ENCODE assay signal across 25 cellular contexts in genomic region chr4:99379571-99379970, GRCh38. TPM values are rescaled to one million over a fixed set of nuclear protein-coding genes. Genes with fewer than 3 reads are reported as not detected.
DNase-seq lines count a peak whose midpoint lies in the region; ATAC-seq, FAIRE-seq and TF ChIP-seq lines count a peak whose summit lies in the region.
"Had no signal": no experiment of that assay in that cellular context is flagged by ENCODE, and none has a peak within 500 bp of the region (broad histone marks: within the 10 kb centered on the region; RNA-seq: fewer than 3 reads in every experiment).

No MANE protein-coding gene starts in this region.

- H3K9me1 ChIP-seq in keratinocyte (ENCODE audit: control insufficient read depth, extremely low read depth, insufficient read depth, low read length) = no peaks in the 10 kb centered on the region

- POLR2A ChIA-PET in A673 (lab: Charles Lee; ENCODE audit: low non-redundant PET) = no interaction called here

- H3K27ac ChIP-seq in A673 (ENCODE audit: low read depth, low read length, poor library complexity, severe bottlenecking) = no peak overlapping the region
- no peak overlapping the region for H3K27ac ChIP-seq in keratinocyte (ENCODE audit: control insufficient read depth, insufficient read depth, low read length)
- H3K27ac ChIP-seq: HL-60 had no signal

- H3K27me3 ChIP-seq in A673 (replicated peaks; ENCODE audit: insufficient read depth, low read depth, low read length, poor library complexity) (no peaks in the 10 kb centered on the region), keratinocyte (ENCODE audit: control insufficient read depth, extremely low read depth, insufficient read depth, low read length) (no peaks in the 10 kb centered on the region), HAP-1 (ENCODE audit: low read depth) (no peaks in the 10 kb centered on the region)
- H3K27me3 ChIP-seq: BE2C had no signal

- in situ Hi-C loops in HAP-1 (cut with MboI; ENCODE audit: low sequenced_read_pairs) = no loop called here

- TF ChIP-seq CTCF in A673 (conservative IDR thresholded peaks at IDR 0.05; ENCODE audit: low read depth, low read length) (no peak), cardiac fibroblast (IDR thresholded peaks at IDR 0.05; ENCODE audit: low read depth, low read length) (no peak), keratinocyte (optimal IDR thresholded peaks at IDR 0.05 in 1 of 3, IDR thresholded peaks at IDR 0.05 in 1 of 3, conservative IDR thresholded peaks at IDR 0.05 in 1 of 3; ENCODE audit: extremely low read depth in 1 of 3, insufficient read depth in 2 of 3, low read length in 3 of 3) (no peak)

- DNase-seq in A673 (ENCODE audit: low spot score) (peak; percentile 1), EH (ENCODE audit: low read depth) (peak; percentile 19), cardiac fibroblast (ENCODE audit: low read depth in 2 of 2) (peak; percentile 52 to 54), keratinocyte (ENCODE audit: low read depth, low spot score) (no peak), DMS153 treated with DMSO at 0.1 percent for 48 hours (lab: John Stamatoyannopoulos, UW; ENCODE audit: unreplicated experiment) (no peak), NCI-H748 treated with DMSO at 0.1 percent for 48 hours (lab: John Stamatoyannopoulos, UW) (no peak), HAP-1 (ENCODE audit: low spot score in 2 of 2) (no peak)
- DNase-seq: BE2C; Caco-2; CD4-positive, alpha-beta T cell; NCI-H1694 treated with DMSO at 0.1 percent for 48 hours; NCI-H446; NCI-H526; OCI-M1 had no signal

- intact Hi-C loops in A673 (cut with micrococcal nuclease; ENCODE audit: unreplicated experiment) = no loop called here

- H4K20me1 ChIP-seq in keratinocyte (ENCODE audit: control insufficient read depth, extremely low read depth, insufficient read depth, low read length) = no peaks in the 10 kb centered on the region

- H3K4me1 ChIP-seq in A673 (ENCODE audit: insufficient read depth, low read length, poor library complexity, severe bottlenecking) (no peaks in the 10 kb centered on the region), keratinocyte (ENCODE audit: control insufficient read depth, extremely low read depth, insufficient read depth, low read length) (no peaks in the 10 kb centered on the region), HAP-1 (no peaks in the 10 kb centered on the region)
- H3K4me1 ChIP-seq: BE2C had no signal

- dilution Hi-C loops in keratinocyte (cut with MboI; ENCODE audit: extremely low pct_ligation_motif_present, low sequenced_read_pairs) = no loop called here

- ATAC-seq in HG03439 (IDR thresholded peaks at IDR 0.05; ENCODE audit: unreplicated experiment) = no peak
- ATAC-seq: Right ventricle myocardium inferior had no signal

- BruUV-seq in A673 (replicated peaks; lab: Mats Ljungman, UMichigan) = no TSS peak

- FAIRE-seq in keratinocyte (lab: Jason Lieb, UNC) = no peak
- FAIRE-seq: G401.6, GM18507, H1 had no signal

- CTCF ChIA-PET in A673 (lab: Charles Lee) = no interaction called here

- no peak overlapping the region for H3K4me2 ChIP-seq in keratinocyte (ENCODE audit: control insufficient read depth, extremely low read depth, insufficient read depth, low read depth, low read length)

- H3K4me3 ChIP-seq in A673 (ENCODE audit: low read depth, low read length, poor library complexity, severe bottlenecking) = no peak overlapping the region
- H3K4me3 ChIP-seq in cardiac fibroblast (replicated peaks in 1 of 2; ENCODE audit: low read depth in 2 of 2, low read length in 2 of 2) = no peak overlapping the region
- no peak overlapping the region for H3K4me3 ChIP-seq in keratinocyte (ENCODE audit: control insufficient read depth in 2 of 3, extremely low read depth in 1 of 3, insufficient read depth in 2 of 3, low read depth in 1 of 3, low read length in 3 of 3)
- no peak overlapping the region for H3K4me3 ChIP-seq in HAP-1

- no peaks in the 10 kb centered on the region for H3K79me2 ChIP-seq in keratinocyte (ENCODE audit: control insufficient read depth, insufficient read depth, low read length)

- H3K36me3 ChIP-seq in A673 (ENCODE audit: insufficient read depth, low read length, poor library complexity, severe bottlenecking) = no peaks in the 10 kb centered on the region
- no peaks in the 10 kb centered on the region for H3K36me3 ChIP-seq in keratinocyte (ENCODE audit: control insufficient read depth in 2 of 2, extremely low read depth in 1 of 2, insufficient read depth in 2 of 2, low read length in 2 of 2)
- no peaks in the 10 kb centered on the region for H3K36me3 ChIP-seq in HAP-1 (replicated peaks)
- H3K36me3 ChIP-seq: BE2C had no signal

- no peak overlapping the region for H3K9ac ChIP-seq in keratinocyte (ENCODE audit: control insufficient read depth, extremely low read depth, insufficient read depth, low read length)

- H3K9me3 ChIP-seq in A673 (ENCODE audit: low read depth, low read length, poor library complexity, severe bottlenecking) = no peaks in the 10 kb centered on the region
- no peaks in the 10 kb centered on the region for H3K9me3 ChIP-seq in keratinocyte (ENCODE audit: control insufficient read depth, low read depth, low read length)
- H3K9me3 ChIP-seq in HAP-1 = no peaks in the 10 kb centered on the region
- H3K9me3 ChIP-seq: BE2C, Caco-2 had no signal

- H2AFZ ChIP-seq in keratinocyte (ENCODE audit: control insufficient read depth, low read length) = peak overlapping the region; percentile 12

RNA-seq across cellular contexts. Expression of gene ADH1C, which starts 27.0 kb away (rescaled TPM):
- not detected in 2 replicates for total RNA-seq in A673 (2021)
- polyA plus RNA-seq in keratinocyte = 0.03 TPM in 1 of 3 replicates, not detected in the others
- polyA plus RNA-seq in keratinocyte (2011; ENCODE audit: low read depth) = not detected
- not detected in 2 replicates for polyA plus RNA-seq in keratinocyte (2011; cell fraction: cytosol; rRNA removed)
- not detected in 2 replicates for polyA plus RNA-seq in keratinocyte (2011; cell fraction: nucleus; rRNA removed)
- polyA plus RNA-seq in keratinocyte (2012; ENCODE audit: low replicate concordance) = not detected in 2 replicates
- 0.93 TPM in 1 of 3 replicates, not detected in the others for polyA minus RNA-seq in keratinocyte
- not detected for polyA minus RNA-seq in keratinocyte (2011; cell fraction: cytosol; rRNA and poly(A)+ RNA removed)
- polyA minus RNA-seq in keratinocyte (2011; cell fraction: nucleus; rRNA and poly(A)+ RNA removed) = not detected in 2 replicates
- total RNA-seq: A172; CD4-positive, alpha-beta T cell; H1; SK-MEL-5; T-helper 1 cell treated with Interleukin-12 subunit alpha and Interleukin-12 subunit beta and Interleukin-4 antibody, amounts not matched to agents 30 ng/mL and 1 ng/mL, for 36 hours had no signal
- polyA plus RNA-seq: H1 had no signal

RNA-seq across cellular contexts. Expression of gene ADH7, which starts 55.6 kb away (rescaled TPM):
- not detected in 2 replicates for total RNA-seq in A673 (2021)
- polyA plus RNA-seq in keratinocyte = 0.16 to 2.2 TPM (median 0.56 TPM) in 3 replicates
- 1.3 TPM for polyA plus RNA-seq in keratinocyte (2011; ENCODE audit: low read depth)
- polyA plus RNA-seq in keratinocyte (2011; cell fraction: cytosol; rRNA removed) = 0.19 and 0.32 TPM in 2 replicates
- 0.51 and 0.85 TPM in 2 replicates for polyA plus RNA-seq in keratinocyte (2011; cell fraction: nucleus; rRNA removed)
- polyA plus RNA-seq in keratinocyte (2012; ENCODE audit: low replicate concordance) = 0.06 and 0.93 TPM in 2 replicates
- polyA minus RNA-seq in keratinocyte = 1.6 TPM in 1 of 3 replicates, not detected in the others
- not detected for polyA minus RNA-seq in keratinocyte (2011; cell fraction: cytosol; rRNA and poly(A)+ RNA removed)
- 0.78 TPM in 1 of 2 replicates, not detected in the other for polyA minus RNA-seq in keratinocyte (2011; cell fraction: nucleus; rRNA and poly(A)+ RNA removed)
- total RNA-seq: A172; Caco-2; CD4-positive, alpha-beta T cell; H1; HT-29; M059J; Right ventricle myocardium inferior; SK-MEL-5; T-helper 1 cell treated with Interleukin-12 subunit alpha and Interleukin-12 subunit beta and Interleukin-4 antibody, amounts not matched to agents 30 ng/mL and 1 ng/mL, for 36 hours had no signal
- polyA plus RNA-seq: H1 had no signal

RNA-seq across cellular contexts. Expression of gene ADH1B, which starts 58.4 kb away (rescaled TPM):
- not detected in 2 replicates for total RNA-seq in A673 (2021)
- not detected in 3 replicates for polyA plus RNA-seq in keratinocyte
- not detected for polyA plus RNA-seq in keratinocyte (2011; ENCODE audit: low read depth)
- not detected in 2 replicates for polyA plus RNA-seq in keratinocyte (2011; cell fraction: cytosol; rRNA removed)
- polyA plus RNA-seq in keratinocyte (2011; cell fraction: nucleus; rRNA removed) = not detected in 2 replicates
- not detected in 2 replicates for polyA plus RNA-seq in keratinocyte (2012; ENCODE audit: low replicate concordance)
- 0.26 TPM in 1 of 3 replicates, not detected in the others for polyA minus RNA-seq in keratinocyte
- not detected for polyA minus RNA-seq in keratinocyte (2011; cell fraction: cytosol; rRNA and poly(A)+ RNA removed)
- polyA minus RNA-seq in keratinocyte (2011; cell fraction: nucleus; rRNA and poly(A)+ RNA removed) = not detected in 2 replicates
- total RNA-seq: A172; Caco-2; CD4-positive, alpha-beta T cell; H1; HT-29; M059J; SK-MEL-5; T-helper 1 cell treated with Interleukin-12 subunit alpha and Interleukin-12 subunit beta and Interleukin-4 antibody, amounts not matched to agents 30 ng/mL and 1 ng/mL, for 36 hours had no signal
- polyA plus RNA-seq: H1 had no signal

Comparison
In these comparisons a context has a peak if more than half of its experiments do, and no peak if none do; other contexts are left out.
1. DNase-seq: peak in A673 (single experiment), EH (single experiment) and cardiac fibroblast (2 of 2); none in keratinocyte (single experiment), DMS153 treated with DMSO at 0.1 percent for 48 hours (single experiment), NCI-H748 treated with DMSO at 0.1 percent for 48 hours (single experiment) and HAP-1 (0 of 2).